In the genomic region with DNA sequence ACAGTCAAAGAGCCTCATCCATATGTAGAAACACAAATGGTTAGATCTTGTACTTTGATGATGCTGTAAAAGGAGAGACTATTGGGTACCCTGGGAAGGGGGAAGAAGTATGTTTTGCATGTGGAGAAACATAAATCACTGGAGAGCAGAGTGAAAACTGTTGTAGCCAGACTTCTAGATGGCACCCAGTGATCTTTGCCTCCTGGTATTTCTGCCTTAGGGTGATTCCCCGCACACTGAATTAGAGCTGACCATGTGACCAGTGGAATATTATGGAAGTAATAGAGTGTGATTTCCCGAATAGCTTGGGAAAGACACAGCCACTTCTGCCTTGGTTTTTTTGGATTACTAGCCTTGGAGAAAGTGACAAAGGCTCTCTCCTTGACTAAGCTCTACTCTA, we compare ENCODE assay signal across 23 cellular contexts.
A peak's percentile ranks its signal among the peaks of the same experiment; 100 is the strongest.
DNase-seq lines count a peak whose midpoint lies in the region; ATAC-seq, FAIRE-seq and TF ChIP-seq lines count a peak whose summit lies in the region.
"Had no signal": no experiment of that assay in that cellular context is flagged by ENCODE, and none has a peak within 500 bp of the region (broad histone marks: within the 10 kb centered on the region; RNA-seq: fewer than 3 reads in every experiment).

No MANE protein-coding gene starts in this region.

- 52 to 90% methylated on average over 2 of the region's 2 CpGs for WGBS in aorta, 2 donors

- no peaks in the 10 kb centered on the region for H3K27me3 Mint-ChIP-seq in osteocyte (ENCODE audit: unreplicated experiment)
- H3K27me3 Mint-ChIP-seq: CD4-positive, CD25-positive, alpha-beta regulatory T cell had no signal

- H3K4me2 ChIP-seq in OCI-LY7 (ENCODE audit: low read length) = no peak overlapping the region

- DNase-seq in H54 (ENCODE audit: insufficient read length, low spot score) = no peak
- peak; percentile 80 for DNase-seq in RPMI7951 (ENCODE audit: low read depth)
- DNase-seq in osteocyte (ENCODE audit: extremely low spot score, unreplicated experiment) = no peak
- no peak for DNase-seq in aorta
- DNase-seq in cortex of kidney (lab: John Stamatoyannopoulos, UW) = no peak
- DNase-seq in uterus = no peak
- DNase-seq in RKO (ENCODE audit: low spot score) = no peak
- DNase-seq in OCI-LY7 (ENCODE audit: low spot score) = no peak
- DNase-seq: ACHN; BE2C; C1 segment of cervical spinal cord; CD4-positive, CD25-positive, alpha-beta regulatory T cell; CD8-positive, alpha-beta memory T cell; COR-L47; DMS 273 treated with DMSO at 0.1 percent for 48 hours; DMS53; DND-41; GF-D8; GOT3; H9 had no signal

- H3K36me3 ChIP-seq in aorta (ENCODE audit: control insufficient read depth in 1 of 2, insufficient read depth in 2 of 2, low read length in 1 of 2) (no peaks in the 10 kb centered on the region), uterus (peaks cover 0 to 3% of the 10 kb centered on the region in 2 donors), OCI-LY7 (ENCODE audit: insufficient read depth, low read length) (no peaks in the 10 kb centered on the region)
- H3K36me3 ChIP-seq: BE2C had no signal

- H3K9me3 Mint-ChIP-seq in osteocyte (ENCODE audit: unreplicated experiment) = peaks cover 60% of the 10 kb centered on the region

- BruUV-seq in OCI-LY7 (replicated peaks; lab: Mats Ljungman, UMichigan) = no TSS peak

- H3K27me3 ChIP-seq in aorta (ENCODE audit: control insufficient read depth in 1 of 2, insufficient read depth in 2 of 2, low read length in 1 of 2) (no peaks in the 10 kb centered on the region), uterus (no peaks in the 10 kb centered on the region)
- H3K27me3 ChIP-seq: BE2C had no signal

- H3K9me2 ChIP-seq in OCI-LY7 (ENCODE audit: insufficient read depth, low read length) = no peaks in the 10 kb centered on the region

- H3K4me3 Mint-ChIP-seq in osteocyte (ENCODE audit: unreplicated experiment) = no peak overlapping the region
- H3K4me3 Mint-ChIP-seq: CD8-positive, alpha-beta memory T cell; H9 had no signal

- CTCF ChIA-PET in OCI-LY7 (lab: Charles Lee; ENCODE audit: unreplicated experiment) = no interaction called here

- H3K4me3 ChIP-seq in aorta (ENCODE audit: low read length in 2 of 2) (no peak overlapping the region), uterus (no peak overlapping the region), OCI-LY7 (ENCODE audit: low read depth, low read length, poor library complexity, severe bottlenecking) (no peak overlapping the region)
- H3K4me3 ChIP-seq: GM12878, K562 had no signal

- POLR2A ChIA-PET in OCI-LY7 (lab: Charles Lee) = no interaction called here

- peak overlapping the region; percentile 83 to 87 for H3K27ac ChIP-seq in aorta (ENCODE audit: low read depth in 1 of 2, low read length in 2 of 2)
- H3K27ac ChIP-seq in uterus = no peak overlapping the region
- H3K27ac ChIP-seq in OCI-LY7 (ENCODE audit: low read depth, low read length, poor library complexity, severe bottlenecking) = no peak overlapping the region

- H3K36me3 Mint-ChIP-seq in osteocyte (ENCODE audit: unreplicated experiment) = peaks cover 51% of the 10 kb centered on the region
- H3K36me3 Mint-ChIP-seq: CD4-positive, CD25-positive, alpha-beta regulatory T cell; CD8-positive, alpha-beta memory T cell had no signal

- TF ChIP-seq CTCF in osteocyte (IDR thresholded peaks at IDR 0.05) = no peak
- TF ChIP-seq CTCF in uterus (IDR thresholded peaks at IDR 0.05) = no peak
- no peak for TF ChIP-seq CTCF in OCI-LY7 (conservative IDR thresholded peaks at IDR 0.05; ENCODE audit: low read length)

- H3K9me3 ChIP-seq in aorta (ENCODE audit: control insufficient read depth, low read length) = peaks cover 1% of the 10 kb centered on the region
- H3K9me3 ChIP-seq in uterus = no peaks in the 10 kb centered on the region
- peaks cover 5% of the 10 kb centered on the region; the same call in 1 of the 2 replicates for H3K9me3 ChIP-seq in OCI-LY7 (ENCODE audit: low read length)

- H3K4me1 Mint-ChIP-seq in osteocyte (ENCODE audit: unreplicated experiment) = peaks cover 14% of the 10 kb centered on the region
- H3K4me1 Mint-ChIP-seq: CD4-positive, CD25-positive, alpha-beta regulatory T cell; CD8-positive, alpha-beta memory T cell had no signal

- TF ChIP-seq POLR2A in H54 (IDR thresholded peaks at IDR 0.05; ENCODE audit: low read depth, low read length) (no peak), uterus (IDR thresholded peaks at IDR 0.05) (no peak)

- no peaks in the 10 kb centered on the region for H3K79me2 ChIP-seq in OCI-LY7 (ENCODE audit: insufficient read depth, low read depth, low read length)

- no peaks in the 10 kb centered on the region for H4K20me1 ChIP-seq in OCI-LY7 (ENCODE audit: insufficient read depth, low read length)

- FAIRE-seq in H54 (lab: Jason Lieb, UNC) = peak; percentile 85
- FAIRE-seq: A204.1, GM12878, K562 had no signal

- intact Hi-C loops in aorta (cut with DNase I) (no loop called here), uterus (cut with DNase I; ENCODE audit: low total_unique reads) (no loop called here), OCI-LY7 (cut with micrococcal nuclease; ENCODE audit: unreplicated experiment) (no loop called here)

- peak overlapping the region; percentile 59 for H3K27ac Mint-ChIP-seq in osteocyte (ENCODE audit: unreplicated experiment)
- H3K27ac Mint-ChIP-seq: CD4-positive, CD25-positive, alpha-beta regulatory T cell; CD8-positive, alpha-beta memory T cell; H9 had no signal

- H3K4me1 ChIP-seq in aorta (ENCODE audit: control insufficient read depth in 1 of 2, insufficient read depth in 2 of 2, low read length in 2 of 2) (peaks cover 0 to 4% of the 10 kb centered on the region in 2 donors), uterus (no peaks in the 10 kb centered on the region), OCI-LY7 (ENCODE audit: insufficient read depth, low read length, poor library complexity, severe bottlenecking) (no peaks in the 10 kb centered on the region)
- H3K4me1 ChIP-seq: BE2C had no signal

- no peak overlapping the region for H2AFZ ChIP-seq in OCI-LY7 (ENCODE audit: low read length)

- no peak for ATAC-seq in aorta (ENCODE audit: low FRiP score)
- ATAC-seq: GM12878, K562 had no signal

Comparison
In these comparisons a context has a peak if more than half of its experiments do, and no peak if none do; other contexts are left out.
1. H3K27ac ChIP-seq: peak in aorta (2 of 2); none in uterus (0 of 2) and OCI-LY7 (single experiment).